In genomic region chr14:59576332-59577294, GRCh38 we compare ENCODE assay signal across 1 cellular context.
TF ChIP-seq lines count a peak whose summit lies in the region.

TSS of gene CCDC175 (minus strand) at chr14:59576812. CDS start at chr14:59576775, 37 bp downstream.

TF ChIP-seq in K562, 482 proteins besides CTCF, POLR2A, EP300 and RAD21 (continued from another document):
- TF ChIP-seq, protein P1, sequence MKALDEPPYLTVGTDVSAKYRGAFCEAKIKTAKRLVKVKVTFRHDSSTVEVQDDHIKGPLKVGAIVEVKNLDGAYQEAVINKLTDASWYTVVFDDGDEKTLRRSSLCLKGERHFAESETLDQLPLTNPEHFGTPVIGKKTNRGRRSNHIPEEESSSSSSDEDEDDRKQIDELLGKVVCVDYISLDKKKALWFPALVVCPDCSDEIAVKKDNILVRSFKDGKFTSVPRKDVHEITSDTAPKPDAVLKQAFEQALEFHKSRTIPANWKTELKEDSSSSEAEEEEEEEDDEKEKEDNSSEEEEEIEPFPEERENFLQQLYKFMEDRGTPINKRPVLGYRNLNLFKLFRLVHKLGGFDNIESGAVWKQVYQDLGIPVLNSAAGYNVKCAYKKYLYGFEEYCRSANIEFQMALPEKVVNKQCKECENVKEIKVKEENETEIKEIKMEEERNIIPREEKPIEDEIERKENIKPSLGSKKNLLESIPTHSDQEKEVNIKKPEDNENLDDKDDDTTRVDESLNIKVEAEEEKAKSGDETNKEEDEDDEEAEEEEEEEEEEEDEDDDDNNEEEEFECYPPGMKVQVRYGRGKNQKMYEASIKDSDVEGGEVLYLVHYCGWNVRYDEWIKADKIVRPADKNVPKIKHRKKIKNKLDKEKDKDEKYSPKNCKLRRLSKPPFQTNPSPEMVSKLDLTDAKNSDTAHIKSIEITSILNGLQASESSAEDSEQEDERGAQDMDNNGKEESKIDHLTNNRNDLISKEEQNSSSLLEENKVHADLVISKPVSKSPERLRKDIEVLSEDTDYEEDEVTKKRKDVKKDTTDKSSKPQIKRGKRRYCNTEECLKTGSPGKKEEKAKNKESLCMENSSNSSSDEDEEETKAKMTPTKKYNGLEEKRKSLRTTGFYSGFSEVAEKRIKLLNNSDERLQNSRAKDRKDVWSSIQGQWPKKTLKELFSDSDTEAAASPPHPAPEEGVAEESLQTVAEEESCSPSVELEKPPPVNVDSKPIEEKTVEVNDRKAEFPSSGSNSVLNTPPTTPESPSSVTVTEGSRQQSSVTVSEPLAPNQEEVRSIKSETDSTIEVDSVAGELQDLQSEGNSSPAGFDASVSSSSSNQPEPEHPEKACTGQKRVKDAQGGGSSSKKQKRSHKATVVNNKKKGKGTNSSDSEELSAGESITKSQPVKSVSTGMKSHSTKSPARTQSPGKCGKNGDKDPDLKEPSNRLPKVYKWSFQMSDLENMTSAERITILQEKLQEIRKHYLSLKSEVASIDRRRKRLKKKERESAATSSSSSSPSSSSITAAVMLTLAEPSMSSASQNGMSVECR (CRISPR knock-in tag; IDR thresholded peaks at IDR 0.05): no peak
- TF ChIP-seq POLR2G (IDR thresholded peaks at IDR 0.05; ENCODE audit: low read depth, low read length) (no peak), ZNF75A (CRISPR knock-in tag; IDR thresholded peaks at IDR 0.05) (no peak), RUNX1 (IDR thresholded peaks at IDR 0.05; ENCODE audit: low read depth) (no peak), MXI1 (IDR thresholded peaks at IDR 0.05; ENCODE audit: low read depth, low read length) (peak; percentile 66; the same call in 1 of the 2 replicates), ZNF696 (CRISPR knock-in tag; conservative IDR thresholded peaks at IDR 0.05) (no peak), USF1 (CRISPR knock-in tag; IDR thresholded peaks at IDR 0.05) (no peak), ZNF764 (CRISPR knock-in tag; IDR thresholded peaks at IDR 0.05; ENCODE audit: low read depth) (no peak), RFX1 (IDR thresholded peaks at IDR 0.05) (peak; percentile 95), DEAF1 (CRISPR knock-in tag; IDR thresholded peaks at IDR 0.05) (peak; percentile 53; the same call in 1 of the 2 replicates), NR4A1 (CRISPR knock-in tag; IDR thresholded peaks at IDR 0.05) (no peak), NR4A1 (tag; IDR thresholded peaks at IDR 0.05) (no peak), ZNF444 (CRISPR knock-in tag; IDR thresholded peaks at IDR 0.05) (no peak), TSC22D4 (tag; IDR thresholded peaks at IDR 0.05) (no peak), HIVEP1 (CRISPR knock-in tag; IDR thresholded peaks at IDR 0.05) (no peak), HDAC3 (IDR thresholded peaks at IDR 0.05; ENCODE audit: borderline replicate concordance, partially characterized antibody) (no peak), HMGN3 (IDR thresholded peaks at IDR 0.05; ENCODE audit: borderline replicate concordance, extremely low read depth, insufficient read length, low read depth, low read length) (no peak), ZNF57 (CRISPR knock-in tag; IDR thresholded peaks at IDR 0.05) (no peak), GATAD2A (IDR thresholded peaks at IDR 0.05) (no peak)
